Comparison of ENCODE assay signal across 1 cellular context in genomic region chr10:99329238-99329890, GRCh38.
TF ChIP-seq lines count a peak whose summit lies in the region.

Gene CNNM1 (plus strand): TSS chr10:99329356. CDS start chr10:99329388, 32 bp downstream.

TF ChIP-seq in HepG2, 621 proteins besides CTCF, POLR2A, EP300 and RAD21 (continued from another document and continues in another):
- peak; percentile 27; the same call in 1 of the 2 replicates for TF ChIP-seq ZNF281 (CRISPR knock-in tag; IDR thresholded peaks at IDR 0.05; ENCODE audit: borderline replicate concordance)
- TF ChIP-seq KAT8 (CRISPR knock-in tag; IDR thresholded peaks at IDR 0.05): peak; percentile 67
- no peak; the same call in none of the 2 replicates for TF ChIP-seq ZSCAN21 (CRISPR knock-in tag; IDR thresholded peaks at IDR 0.05; ENCODE audit: borderline replicate concordance)
- no peak for TF ChIP-seq ZNF510 (CRISPR knock-in tag; IDR thresholded peaks at IDR 0.05; ENCODE audit: low read depth)
- TF ChIP-seq ZNF747 (CRISPR knock-in tag; IDR thresholded peaks at IDR 0.05; ENCODE audit: borderline replicate concordance): 0 out of 2 replicates have a peak, but pooled peaks have one; percentile 60
- no peak for TF ChIP-seq ZNF605 (CRISPR knock-in tag; IDR thresholded peaks at IDR 0.05)
- TF ChIP-seq TIGD3 (CRISPR knock-in tag; IDR thresholded peaks at IDR 0.05; ENCODE audit: borderline replicate concordance): no peak
- TF ChIP-seq ZNF205 (CRISPR knock-in tag; IDR thresholded peaks at IDR 0.05): no peak
- TF ChIP-seq ZSCAN31 (CRISPR knock-in tag; IDR thresholded peaks at IDR 0.05; ENCODE audit: low read depth): no peak; the same call in none of the 2 replicates
- TF ChIP-seq, protein P1, sequence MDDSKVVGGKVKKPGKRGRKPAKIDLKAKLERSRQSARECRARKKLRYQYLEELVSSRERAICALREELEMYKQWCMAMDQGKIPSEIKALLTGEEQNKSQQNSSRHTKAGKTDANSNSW (CRISPR knock-in tag; IDR thresholded peaks at IDR 0.05; ENCODE audit: borderline replicate concordance): no peak; the same call in 1 of the 2 replicates
- no peak for TF ChIP-seq ZNF772 (CRISPR knock-in tag; IDR thresholded peaks at IDR 0.05)
- TF ChIP-seq, protein P2, sequence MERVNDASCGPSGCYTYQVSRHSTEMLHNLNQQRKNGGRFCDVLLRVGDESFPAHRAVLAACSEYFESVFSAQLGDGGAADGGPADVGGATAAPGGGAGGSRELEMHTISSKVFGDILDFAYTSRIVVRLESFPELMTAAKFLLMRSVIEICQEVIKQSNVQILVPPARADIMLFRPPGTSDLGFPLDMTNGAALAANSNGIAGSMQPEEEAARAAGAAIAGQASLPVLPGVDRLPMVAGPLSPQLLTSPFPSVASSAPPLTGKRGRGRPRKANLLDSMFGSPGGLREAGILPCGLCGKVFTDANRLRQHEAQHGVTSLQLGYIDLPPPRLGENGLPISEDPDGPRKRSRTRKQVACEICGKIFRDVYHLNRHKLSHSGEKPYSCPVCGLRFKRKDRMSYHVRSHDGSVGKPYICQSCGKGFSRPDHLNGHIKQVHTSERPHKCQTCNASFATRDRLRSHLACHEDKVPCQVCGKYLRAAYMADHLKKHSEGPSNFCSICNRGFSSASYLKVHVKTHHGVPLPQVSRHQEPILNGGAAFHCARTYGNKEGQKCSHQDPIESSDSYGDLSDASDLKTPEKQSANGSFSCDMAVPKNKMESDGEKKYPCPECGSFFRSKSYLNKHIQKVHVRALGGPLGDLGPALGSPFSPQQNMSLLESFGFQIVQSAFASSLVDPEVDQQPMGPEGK (CRISPR knock-in tag; IDR thresholded peaks at IDR 0.05): peak; percentile 50; the same call in 1 of the 2 replicates
- TF ChIP-seq, protein P3, sequence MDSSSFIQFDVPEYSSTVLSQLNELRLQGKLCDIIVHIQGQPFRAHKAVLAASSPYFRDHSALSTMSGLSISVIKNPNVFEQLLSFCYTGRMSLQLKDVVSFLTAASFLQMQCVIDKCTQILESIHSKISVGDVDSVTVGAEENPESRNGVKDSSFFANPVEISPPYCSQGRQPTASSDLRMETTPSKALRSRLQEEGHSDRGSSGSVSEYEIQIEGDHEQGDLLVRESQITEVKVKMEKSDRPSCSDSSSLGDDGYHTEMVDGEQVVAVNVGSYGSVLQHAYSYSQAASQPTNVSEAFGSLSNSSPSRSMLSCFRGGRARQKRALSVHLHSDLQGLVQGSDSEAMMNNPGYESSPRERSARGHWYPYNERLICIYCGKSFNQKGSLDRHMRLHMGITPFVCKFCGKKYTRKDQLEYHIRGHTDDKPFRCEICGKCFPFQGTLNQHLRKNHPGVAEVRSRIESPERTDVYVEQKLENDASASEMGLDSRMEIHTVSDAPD (CRISPR knock-in tag; IDR thresholded peaks at IDR 0.05): no peak
- TF ChIP-seq, protein P4, sequence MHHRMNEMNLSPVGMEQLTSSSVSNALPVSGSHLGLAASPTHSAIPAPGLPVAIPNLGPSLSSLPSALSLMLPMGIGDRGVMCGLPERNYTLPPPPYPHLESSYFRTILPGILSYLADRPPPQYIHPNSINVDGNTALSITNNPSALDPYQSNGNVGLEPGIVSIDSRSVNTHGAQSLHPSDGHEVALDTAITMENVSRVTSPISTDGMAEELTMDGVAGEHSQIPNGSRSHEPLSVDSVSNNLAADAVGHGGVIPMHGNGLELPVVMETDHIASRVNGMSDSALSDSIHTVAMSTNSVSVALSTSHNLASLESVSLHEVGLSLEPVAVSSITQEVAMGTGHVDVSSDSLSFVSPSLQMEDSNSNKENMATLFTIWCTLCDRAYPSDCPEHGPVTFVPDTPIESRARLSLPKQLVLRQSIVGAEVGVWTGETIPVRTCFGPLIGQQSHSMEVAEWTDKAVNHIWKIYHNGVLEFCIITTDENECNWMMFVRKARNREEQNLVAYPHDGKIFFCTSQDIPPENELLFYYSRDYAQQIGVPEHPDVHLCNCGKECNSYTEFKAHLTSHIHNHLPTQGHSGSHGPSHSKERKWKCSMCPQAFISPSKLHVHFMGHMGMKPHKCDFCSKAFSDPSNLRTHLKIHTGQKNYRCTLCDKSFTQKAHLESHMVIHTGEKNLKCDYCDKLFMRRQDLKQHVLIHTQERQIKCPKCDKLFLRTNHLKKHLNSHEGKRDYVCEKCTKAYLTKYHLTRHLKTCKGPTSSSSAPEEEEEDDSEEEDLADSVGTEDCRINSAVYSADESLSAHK (CRISPR knock-in tag; IDR thresholded peaks at IDR 0.05; ENCODE audit: borderline replicate concordance): no peak
- 0 out of 2 replicates have a peak, but pooled peaks have one; percentile 15 for TF ChIP-seq ZNF629 (CRISPR knock-in tag; conservative IDR thresholded peaks at IDR 0.05)
- no peak for TF ChIP-seq SRSF9 (IDR thresholded peaks at IDR 0.05; ENCODE audit: borderline replicate concordance, insufficient read depth, low read depth, low read length, poor library complexity, severe bottlenecking)
- no peak for TF ChIP-seq NR2F2 (IDR thresholded peaks at IDR 0.05; ENCODE audit: borderline replicate concordance, low read depth)
- TF ChIP-seq ZBTB49 (CRISPR knock-in tag; IDR thresholded peaks at IDR 0.05; ENCODE audit: borderline replicate concordance): no peak
- TF ChIP-seq PHF20 (CRISPR knock-in tag; IDR thresholded peaks at IDR 0.05): 0 out of 2 replicates have a peak, but pooled peaks have one; percentile 11
- TF ChIP-seq, protein P5, sequence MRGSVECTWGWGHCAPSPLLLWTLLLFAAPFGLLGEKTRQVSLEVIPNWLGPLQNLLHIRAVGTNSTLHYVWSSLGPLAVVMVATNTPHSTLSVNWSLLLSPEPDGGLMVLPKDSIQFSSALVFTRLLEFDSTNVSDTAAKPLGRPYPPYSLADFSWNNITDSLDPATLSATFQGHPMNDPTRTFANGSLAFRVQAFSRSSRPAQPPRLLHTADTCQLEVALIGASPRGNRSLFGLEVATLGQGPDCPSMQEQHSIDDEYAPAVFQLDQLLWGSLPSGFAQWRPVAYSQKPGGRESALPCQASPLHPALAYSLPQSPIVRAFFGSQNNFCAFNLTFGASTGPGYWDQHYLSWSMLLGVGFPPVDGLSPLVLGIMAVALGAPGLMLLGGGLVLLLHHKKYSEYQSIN (CRISPR knock-in tag; IDR thresholded peaks at IDR 0.05; ENCODE audit: borderline replicate concordance): 0 out of 2 replicates have a peak, but pooled peaks have one; percentile 14
- no peak for TF ChIP-seq KDM4B (CRISPR knock-in tag; IDR thresholded peaks at IDR 0.05)
- no peak for TF ChIP-seq JARID2 (CRISPR knock-in tag; IDR thresholded peaks at IDR 0.05; ENCODE audit: insufficient replicate concordance)
- TF ChIP-seq, protein P6, sequence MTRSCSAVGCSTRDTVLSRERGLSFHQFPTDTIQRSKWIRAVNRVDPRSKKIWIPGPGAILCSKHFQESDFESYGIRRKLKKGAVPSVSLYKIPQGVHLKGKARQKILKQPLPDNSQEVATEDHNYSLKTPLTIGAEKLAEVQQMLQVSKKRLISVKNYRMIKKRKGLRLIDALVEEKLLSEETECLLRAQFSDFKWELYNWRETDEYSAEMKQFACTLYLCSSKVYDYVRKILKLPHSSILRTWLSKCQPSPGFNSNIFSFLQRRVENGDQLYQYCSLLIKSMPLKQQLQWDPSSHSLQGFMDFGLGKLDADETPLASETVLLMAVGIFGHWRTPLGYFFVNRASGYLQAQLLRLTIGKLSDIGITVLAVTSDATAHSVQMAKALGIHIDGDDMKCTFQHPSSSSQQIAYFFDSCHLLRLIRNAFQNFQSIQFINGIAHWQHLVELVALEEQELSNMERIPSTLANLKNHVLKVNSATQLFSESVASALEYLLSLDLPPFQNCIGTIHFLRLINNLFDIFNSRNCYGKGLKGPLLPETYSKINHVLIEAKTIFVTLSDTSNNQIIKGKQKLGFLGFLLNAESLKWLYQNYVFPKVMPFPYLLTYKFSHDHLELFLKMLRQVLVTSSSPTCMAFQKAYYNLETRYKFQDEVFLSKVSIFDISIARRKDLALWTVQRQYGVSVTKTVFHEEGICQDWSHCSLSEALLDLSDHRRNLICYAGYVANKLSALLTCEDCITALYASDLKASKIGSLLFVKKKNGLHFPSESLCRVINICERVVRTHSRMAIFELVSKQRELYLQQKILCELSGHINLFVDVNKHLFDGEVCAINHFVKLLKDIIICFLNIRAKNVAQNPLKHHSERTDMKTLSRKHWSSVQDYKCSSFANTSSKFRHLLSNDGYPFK (CRISPR knock-in tag; IDR thresholded peaks at IDR 0.05; ENCODE audit: borderline replicate concordance): no peak
- TF ChIP-seq ZNF616 (CRISPR knock-in tag; IDR thresholded peaks at IDR 0.05; ENCODE audit: low read depth): peak; percentile 83
- no peak for TF ChIP-seq SKI (IDR thresholded peaks at IDR 0.05; ENCODE audit: partially characterized antibody)
- TF ChIP-seq BORCS8-MEF2B (CRISPR knock-in tag; IDR thresholded peaks at IDR 0.05): no peak
- no peak for TF ChIP-seq ZNF264 (CRISPR knock-in tag; IDR thresholded peaks at IDR 0.05)
- TF ChIP-seq, protein P7, sequence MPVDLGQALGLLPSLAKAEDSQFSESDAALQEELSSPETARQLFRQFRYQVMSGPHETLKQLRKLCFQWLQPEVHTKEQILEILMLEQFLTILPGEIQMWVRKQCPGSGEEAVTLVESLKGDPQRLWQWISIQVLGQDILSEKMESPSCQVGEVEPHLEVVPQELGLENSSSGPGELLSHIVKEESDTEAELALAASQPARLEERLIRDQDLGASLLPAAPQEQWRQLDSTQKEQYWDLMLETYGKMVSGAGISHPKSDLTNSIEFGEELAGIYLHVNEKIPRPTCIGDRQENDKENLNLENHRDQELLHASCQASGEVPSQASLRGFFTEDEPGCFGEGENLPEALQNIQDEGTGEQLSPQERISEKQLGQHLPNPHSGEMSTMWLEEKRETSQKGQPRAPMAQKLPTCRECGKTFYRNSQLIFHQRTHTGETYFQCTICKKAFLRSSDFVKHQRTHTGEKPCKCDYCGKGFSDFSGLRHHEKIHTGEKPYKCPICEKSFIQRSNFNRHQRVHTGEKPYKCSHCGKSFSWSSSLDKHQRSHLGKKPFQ (CRISPR knock-in tag; IDR thresholded peaks at IDR 0.05; ENCODE audit: insufficient replicate concordance): peak; percentile 84
